1 cellular context compared by ENCODE assay signal in genomic region chr1:86788300-86789206, GRCh38.
A peak's percentile ranks its signal among the peaks of the same experiment; 100 is the strongest.
TF ChIP-seq lines count a peak whose summit lies in the region.

No MANE protein-coding gene starts in this region.

TF ChIP-seq in HepG2, 621 proteins besides CTCF, POLR2A, EP300 and RAD21 (continued from another document and continues in another):
- TF ChIP-seq, protein P1, sequence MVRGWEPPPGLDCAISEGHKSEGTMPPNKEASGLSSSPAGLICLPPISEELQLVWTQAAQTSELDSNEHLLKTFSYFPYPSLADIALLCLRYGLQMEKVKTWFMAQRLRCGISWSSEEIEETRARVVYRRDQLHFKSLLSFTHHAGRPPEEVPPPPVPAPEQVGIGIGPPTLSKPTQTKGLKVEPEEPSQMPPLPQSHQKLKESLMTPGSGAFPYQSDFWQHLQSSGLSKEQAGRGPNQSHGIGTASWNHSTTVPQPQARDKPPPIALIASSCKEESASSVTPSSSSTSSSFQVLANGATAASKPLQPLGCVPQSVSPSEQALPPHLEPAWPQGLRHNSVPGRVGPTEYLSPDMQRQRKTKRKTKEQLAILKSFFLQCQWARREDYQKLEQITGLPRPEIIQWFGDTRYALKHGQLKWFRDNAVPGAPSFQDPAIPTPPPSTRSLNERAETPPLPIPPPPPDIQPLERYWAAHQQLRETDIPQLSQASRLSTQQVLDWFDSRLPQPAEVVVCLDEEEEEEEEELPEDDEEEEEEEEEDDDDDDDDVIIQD (CRISPR knock-in tag; IDR thresholded peaks at IDR 0.05; ENCODE audit: low read depth), result 0 out of 2 replicates have a peak, but pooled peaks have one; percentile 5
- no peak for TF ChIP-seq ZNF333 (CRISPR knock-in tag; IDR thresholded peaks at IDR 0.05; ENCODE audit: borderline replicate concordance)
- no peak for TF ChIP-seq MIXL1 (CRISPR knock-in tag; IDR thresholded peaks at IDR 0.05)
- TF ChIP-seq, protein P2, sequence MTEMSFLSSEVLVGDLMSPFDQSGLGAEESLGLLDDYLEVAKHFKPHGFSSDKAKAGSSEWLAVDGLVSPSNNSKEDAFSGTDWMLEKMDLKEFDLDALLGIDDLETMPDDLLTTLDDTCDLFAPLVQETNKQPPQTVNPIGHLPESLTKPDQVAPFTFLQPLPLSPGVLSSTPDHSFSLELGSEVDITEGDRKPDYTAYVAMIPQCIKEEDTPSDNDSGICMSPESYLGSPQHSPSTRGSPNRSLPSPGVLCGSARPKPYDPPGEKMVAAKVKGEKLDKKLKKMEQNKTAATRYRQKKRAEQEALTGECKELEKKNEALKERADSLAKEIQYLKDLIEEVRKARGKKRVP (CRISPR knock-in tag; IDR thresholded peaks at IDR 0.05), result peak in 1 of 2 experiments; percentile 71; a peak in 1 of 4 replicates
- no peak for TF ChIP-seq SOX6 (IDR thresholded peaks at IDR 0.05)
- peak; percentile 75; the same call in 1 of the 2 replicates for TF ChIP-seq SOX6 (CRISPR knock-in tag; IDR thresholded peaks at IDR 0.05)
- TF ChIP-seq, protein P3, sequence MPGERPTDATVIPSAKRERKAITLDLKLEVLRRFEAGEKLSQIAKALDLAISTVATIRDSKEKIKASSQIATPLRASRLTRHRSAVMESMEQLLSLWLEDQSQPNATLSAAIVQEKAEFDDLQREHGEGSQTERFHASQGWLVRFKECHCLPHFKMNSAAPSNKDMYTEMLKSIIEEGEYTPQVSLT (CRISPR knock-in tag; IDR thresholded peaks at IDR 0.05; ENCODE audit: borderline replicate concordance, low read depth), result no peak
- no peak for TF ChIP-seq ADNP (CRISPR knock-in tag; IDR thresholded peaks at IDR 0.05)
- TF ChIP-seq ARID2 (CRISPR knock-in tag; IDR thresholded peaks at IDR 0.05; ENCODE audit: borderline replicate concordance), result no peak
- TF ChIP-seq ZFP1 (CRISPR knock-in tag; IDR thresholded peaks at IDR 0.05), result no peak
- no peak for TF ChIP-seq ZNF607 (CRISPR knock-in tag; IDR thresholded peaks at IDR 0.05; ENCODE audit: borderline replicate concordance)
- TF ChIP-seq SP5 (CRISPR knock-in tag; IDR thresholded peaks at IDR 0.05; ENCODE audit: borderline replicate concordance, low read depth), result 0 out of 2 replicates have a peak, but pooled peaks have one; percentile 36
- TF ChIP-seq NFE2L2 (IDR thresholded peaks at IDR 0.05; ENCODE audit: low read length), result no peak
- no peak for TF ChIP-seq ZBTB38 (CRISPR knock-in tag; IDR thresholded peaks at IDR 0.05)
- peak; percentile 21 for TF ChIP-seq ASH2L (IDR thresholded peaks at IDR 0.05; ENCODE audit: insufficient read length, low read depth, low read length)
- TF ChIP-seq, protein P4, sequence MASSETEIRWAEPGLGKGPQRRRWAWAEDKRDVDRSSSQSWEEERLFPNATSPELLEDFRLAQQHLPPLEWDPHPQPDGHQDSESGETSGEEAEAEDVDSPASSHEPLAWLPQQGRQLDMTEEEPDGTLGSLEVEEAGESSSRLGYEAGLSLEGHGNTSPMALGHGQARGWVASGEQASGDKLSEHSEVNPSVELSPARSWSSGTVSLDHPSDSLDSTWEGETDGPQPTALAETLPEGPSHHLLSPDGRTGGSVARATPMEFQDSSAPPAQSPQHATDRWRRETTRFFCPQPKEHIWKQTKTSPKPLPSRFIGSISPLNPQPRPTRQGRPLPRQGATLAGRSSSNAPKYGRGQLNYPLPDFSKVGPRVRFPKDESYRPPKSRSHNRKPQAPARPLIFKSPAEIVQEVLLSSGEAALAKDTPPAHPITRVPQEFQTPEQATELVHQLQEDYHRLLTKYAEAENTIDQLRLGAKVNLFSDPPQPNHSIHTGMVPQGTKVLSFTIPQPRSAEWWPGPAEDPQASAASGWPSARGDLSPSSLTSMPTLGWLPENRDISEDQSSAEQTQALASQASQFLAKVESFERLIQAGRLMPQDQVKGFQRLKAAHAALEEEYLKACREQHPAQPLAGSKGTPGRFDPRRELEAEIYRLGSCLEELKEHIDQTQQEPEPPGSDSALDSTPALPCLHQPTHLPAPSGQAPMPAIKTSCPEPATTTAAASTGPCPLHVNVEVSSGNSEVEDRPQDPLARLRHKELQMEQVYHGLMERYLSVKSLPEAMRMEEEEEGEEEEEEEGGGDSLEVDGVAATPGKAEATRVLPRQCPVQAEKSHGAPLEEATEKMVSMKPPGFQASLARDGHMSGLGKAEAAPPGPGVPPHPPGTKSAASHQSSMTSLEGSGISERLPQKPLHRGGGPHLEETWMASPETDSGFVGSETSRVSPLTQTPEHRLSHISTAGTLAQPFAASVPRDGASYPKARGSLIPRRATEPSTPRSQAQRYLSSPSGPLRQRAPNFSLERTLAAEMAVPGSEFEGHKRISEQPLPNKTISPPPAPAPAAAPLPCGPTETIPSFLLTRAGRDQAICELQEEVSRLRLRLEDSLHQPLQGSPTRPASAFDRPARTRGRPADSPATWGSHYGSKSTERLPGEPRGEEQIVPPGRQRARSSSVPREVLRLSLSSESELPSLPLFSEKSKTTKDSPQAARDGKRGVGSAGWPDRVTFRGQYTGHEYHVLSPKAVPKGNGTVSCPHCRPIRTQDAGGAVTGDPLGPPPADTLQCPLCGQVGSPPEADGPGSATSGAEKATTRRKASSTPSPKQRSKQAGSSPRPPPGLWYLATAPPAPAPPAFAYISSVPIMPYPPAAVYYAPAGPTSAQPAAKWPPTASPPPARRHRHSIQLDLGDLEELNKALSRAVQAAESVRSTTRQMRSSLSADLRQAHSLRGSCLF (CRISPR knock-in tag; IDR thresholded peaks at IDR 0.05; ENCODE audit: borderline replicate concordance), result no peak
- peak; percentile 44; the same call in 1 of the 2 replicates for TF ChIP-seq THAP11 (CRISPR knock-in tag; IDR thresholded peaks at IDR 0.05)
- TF ChIP-seq TCF7 (IDR thresholded peaks at IDR 0.05; ENCODE audit: low read depth), result peak; percentile 72
- no peak for TF ChIP-seq ZNF547 (CRISPR knock-in tag; IDR thresholded peaks at IDR 0.05)
- no peak for TF ChIP-seq ATF7-NPFF (CRISPR knock-in tag; IDR thresholded peaks at IDR 0.05; ENCODE audit: low read depth)
- TF ChIP-seq ZNF772 (CRISPR knock-in tag; IDR thresholded peaks at IDR 0.05), result no peak
- TF ChIP-seq PRDM4 (CRISPR knock-in tag; IDR thresholded peaks at IDR 0.05; ENCODE audit: borderline replicate concordance), result no peak
- TF ChIP-seq RFX1 (IDR thresholded peaks at IDR 0.05), result no peak
- no peak for TF ChIP-seq ZNF331 (CRISPR knock-in tag; IDR thresholded peaks at IDR 0.05)
- TF ChIP-seq, protein P5, sequence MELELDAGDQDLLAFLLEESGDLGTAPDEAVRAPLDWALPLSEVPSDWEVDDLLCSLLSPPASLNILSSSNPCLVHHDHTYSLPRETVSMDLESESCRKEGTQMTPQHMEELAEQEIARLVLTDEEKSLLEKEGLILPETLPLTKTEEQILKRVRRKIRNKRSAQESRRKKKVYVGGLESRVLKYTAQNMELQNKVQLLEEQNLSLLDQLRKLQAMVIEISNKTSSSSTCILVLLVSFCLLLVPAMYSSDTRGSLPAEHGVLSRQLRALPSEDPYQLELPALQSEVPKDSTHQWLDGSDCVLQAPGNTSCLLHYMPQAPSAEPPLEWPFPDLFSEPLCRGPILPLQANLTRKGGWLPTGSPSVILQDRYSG (CRISPR knock-in tag; IDR thresholded peaks at IDR 0.05), result no peak
- no peak for TF ChIP-seq KDM6A (CRISPR knock-in tag; IDR thresholded peaks at IDR 0.05; ENCODE audit: low read depth)
- 0 out of 2 replicates have a peak, but pooled peaks have one; percentile 31 for TF ChIP-seq HNF1A (IDR thresholded peaks at IDR 0.05; ENCODE audit: low read depth)
- no peak for TF ChIP-seq HNF1A (CRISPR knock-in tag; IDR thresholded peaks at IDR 0.05; ENCODE audit: borderline replicate concordance)
- peak; percentile 80 for TF ChIP-seq BCL6 (CRISPR knock-in tag; IDR thresholded peaks at IDR 0.05)
- no peak for TF ChIP-seq ZNF83 (CRISPR knock-in tag; IDR thresholded peaks at IDR 0.05; ENCODE audit: borderline replicate concordance)
- peak; percentile 47 for TF ChIP-seq SAP130 (CRISPR knock-in tag; IDR thresholded peaks at IDR 0.05; ENCODE audit: low read depth)
- TF ChIP-seq AHR (CRISPR knock-in tag; IDR thresholded peaks at IDR 0.05), result no peak
- TF ChIP-seq TARDBP (CRISPR knock-in tag; IDR thresholded peaks at IDR 0.05), result no peak
- peak; percentile 78 for TF ChIP-seq GATAD2A (CRISPR knock-in tag; IDR thresholded peaks at IDR 0.05)
- TF ChIP-seq NR2F6 (IDR thresholded peaks at IDR 0.05), result no peak
- no peak for TF ChIP-seq NR2F6 (CRISPR knock-in tag; IDR thresholded peaks at IDR 0.05)
- TF ChIP-seq ZNF263 (CRISPR knock-in tag; IDR thresholded peaks at IDR 0.05), result no peak
- TF ChIP-seq, protein P6, sequence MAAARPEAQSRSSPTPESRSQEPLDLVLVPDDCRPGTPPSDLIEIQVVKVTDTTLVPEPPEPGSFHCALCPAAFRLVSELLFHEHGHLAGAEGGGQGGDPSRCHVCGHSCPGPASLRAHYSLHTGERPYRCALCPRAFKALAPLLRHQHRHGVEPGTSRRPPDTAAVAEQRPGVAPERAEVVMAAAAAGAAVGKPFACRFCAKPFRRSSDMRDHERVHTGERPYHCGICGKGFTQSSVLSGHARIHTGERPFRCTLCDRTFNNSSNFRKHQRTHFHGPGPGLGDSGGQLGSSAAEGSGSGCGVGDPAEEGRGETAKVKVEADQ (CRISPR knock-in tag; IDR thresholded peaks at IDR 0.05; ENCODE audit: borderline replicate concordance), result no peak
- no peak for TF ChIP-seq ZNF431 (CRISPR knock-in tag; IDR thresholded peaks at IDR 0.05; ENCODE audit: borderline replicate concordance, low read depth)
- TF ChIP-seq ZFAT (CRISPR knock-in tag; conservative IDR thresholded peaks at IDR 0.05), result no peak
- TF ChIP-seq ZBTB33 (CRISPR knock-in tag; IDR thresholded peaks at IDR 0.05), result no peak
- no peak for TF ChIP-seq CBX1 (IDR thresholded peaks at IDR 0.05; ENCODE audit: low read depth)
- TF ChIP-seq SKIL (CRISPR knock-in tag; IDR thresholded peaks at IDR 0.05; ENCODE audit: borderline replicate concordance), result no peak
